Comparison of ENCODE assay signal across 20 cellular contexts in the genomic region with DNA sequence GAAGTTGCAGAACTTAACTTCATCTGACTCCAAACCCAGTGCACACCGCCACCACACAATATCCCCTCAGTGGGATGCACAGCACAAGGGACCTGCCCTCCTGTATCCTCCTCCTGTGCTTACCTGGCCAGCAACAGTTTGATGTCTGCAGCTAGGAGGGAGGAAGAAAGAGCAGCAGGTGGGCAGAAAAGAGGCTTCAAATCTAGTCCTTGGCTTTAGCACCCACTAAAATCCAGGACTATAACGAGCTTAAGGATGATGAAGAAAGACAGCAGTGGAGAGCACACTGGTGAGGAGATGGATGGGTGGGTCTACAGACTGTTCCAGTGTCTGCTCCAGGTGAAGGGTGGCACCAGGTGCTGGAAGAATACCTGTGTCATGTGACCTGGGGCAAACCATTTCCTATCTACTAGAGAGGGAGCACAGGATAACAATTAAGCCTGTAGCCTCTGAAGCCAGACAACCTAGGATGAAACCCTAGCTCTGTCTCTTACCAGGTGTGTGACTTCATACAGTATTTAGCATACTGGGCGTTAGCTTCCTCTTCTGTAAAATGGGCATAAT.
DNase-seq lines count a peak whose midpoint lies in the region; ATAC-seq and TF ChIP-seq lines count a peak whose summit lies in the region.
"Had no signal": no experiment of that assay in that cellular context is flagged by ENCODE, and none has a peak within 500 bp of the region (broad histone marks: within the 10 kb centered on the region; RNA-seq: fewer than 3 reads in every experiment).

No MANE protein-coding gene starts in this region.

- peak overlapping the region; percentile 40 for H4K91ac ChIP-seq in mesenchymal stem cell (ENCODE audit: low read length)

- H3K4me2 ChIP-seq in mesenchymal stem cell (ENCODE audit: low read length, poor library complexity, severe bottlenecking), result no peak overlapping the region
- H3K4me2 ChIP-seq: GM23338 had no signal

- H3K36me3 Mint-ChIP-seq in effector memory CD8-positive, alpha-beta T cell (ENCODE audit: insufficient read depth), result no peaks in the 10 kb centered on the region
- H3K36me3 Mint-ChIP-seq: CD4-positive, alpha-beta memory T cell had no signal

- H3K4ac ChIP-seq in mesenchymal stem cell (ENCODE audit: low read depth in 1 of 2, low read length in 2 of 2), result no peak overlapping the region

- no peak for TF ChIP-seq RAD21 in Ishikawa (IDR thresholded peaks at IDR 0.05; ENCODE audit: low read depth)

- ATAC-seq in effector memory CD8-positive, alpha-beta T cell (replicated peaks), result no peak
- ATAC-seq: GM23338 had no signal

- no peaks in the 10 kb centered on the region for H3K9me3 Mint-ChIP-seq in effector memory CD8-positive, alpha-beta T cell
- H3K9me3 Mint-ChIP-seq: GM23338 had no signal

- H3K14ac ChIP-seq in mesenchymal stem cell (ENCODE audit: low read length in 2 of 2), result no peak overlapping the region

- no peaks in the 10 kb centered on the region for H3K79me1 ChIP-seq in mesenchymal stem cell (replicated peaks; ENCODE audit: low read length, poor library complexity, severe bottlenecking)

- H3K9me3 ChIP-seq in colonic mucosa (no peaks in the 10 kb centered on the region), mesenchymal stem cell (ENCODE audit: control insufficient read depth, low read length) (no peaks in the 10 kb centered on the region)
- H3K9me3 ChIP-seq: BLaER1 treated with 17β-estradiol and CSF1 and Interleukin-3, amounts not matched to agents 10 nM and 100 nM; Caco-2; MG63; SJSA1 had no signal

- no peak overlapping the region for H2BK120ac ChIP-seq in mesenchymal stem cell (ENCODE audit: low read depth, low read length)

- no peak overlapping the region for H2AFZ ChIP-seq in mesenchymal stem cell (ENCODE audit: low read depth, low read length)

- no peak overlapping the region for H3K4me3 ChIP-seq in colonic mucosa
- no peak overlapping the region for H3K4me3 ChIP-seq in mesenchymal stem cell (ENCODE audit: insufficient read depth in 1 of 2, low read depth in 1 of 2, low read length in 2 of 2)
- H3K4me3 ChIP-seq: BLaER1 treated with 17β-estradiol and CSF1 and Interleukin-3, amounts not matched to agents 10 nM and 100 nM; GM23338; MG63; SJSA1 had no signal

- intact Hi-C loops in colonic mucosa (cut with DNase I), result no loop called here

- H2BK5ac ChIP-seq in mesenchymal stem cell (ENCODE audit: low read depth, low read length, poor library complexity, severe bottlenecking), result no peak overlapping the region

- TF ChIP-seq CTCF in colonic mucosa (IDR thresholded peaks at IDR 0.05), result no peak

- TF ChIP-seq EP300 in Ishikawa (IDR thresholded peaks at IDR 0.05; ENCODE audit: borderline replicate concordance), result no peak

- no peak overlapping the region for H3K23ac ChIP-seq in mesenchymal stem cell (ENCODE audit: low read length in 2 of 2)

- H2AK5ac ChIP-seq in mesenchymal stem cell (ENCODE audit: low read length, severe bottlenecking), result no peak overlapping the region

- H3K27ac ChIP-seq in colonic mucosa (no peak overlapping the region), mesenchymal stem cell (ENCODE audit: low read length, poor library complexity, severe bottlenecking) (no peak overlapping the region)

- H2BK12ac ChIP-seq in mesenchymal stem cell (ENCODE audit: low read length in 2 of 2), result no peak overlapping the region

- 100% methylated on average over 1 of the region's 3 CpGs for WGBS in mesenchymal stem cell

- H3K27me3 Mint-ChIP-seq in effector memory CD8-positive, alpha-beta T cell, result no peaks in the 10 kb centered on the region

- H3K4me1 Mint-ChIP-seq in effector memory CD8-positive, alpha-beta T cell (ENCODE audit: low read depth in 2 of 2), result peaks cover 6 to 7% of the 10 kb centered on the region in 2 donors
- H3K4me1 Mint-ChIP-seq: GM23338 had no signal

- H3K27me3 ChIP-seq in colonic mucosa, result no peaks in the 10 kb centered on the region
- no peaks in the 10 kb centered on the region for H3K27me3 ChIP-seq in mesenchymal stem cell (ENCODE audit: control insufficient read depth in 1 of 2, insufficient read depth in 1 of 2, low read length in 2 of 2)
- H3K27me3 ChIP-seq: BLaER1 treated with 17β-estradiol and CSF1 and Interleukin-3, amounts not matched to agents 10 nM and 100 nM; MG63; SJSA1 had no signal

- peak overlapping the region; percentile 12 for H2BK15ac ChIP-seq in mesenchymal stem cell (ENCODE audit: low read depth, poor library complexity, severe bottlenecking)

- no peak overlapping the region for H3K18ac ChIP-seq in mesenchymal stem cell (ENCODE audit: low read depth in 1 of 2, low read length in 2 of 2)

- H3K4me3 Mint-ChIP-seq in effector memory CD8-positive, alpha-beta T cell, result no peak overlapping the region
- H3K4me3 Mint-ChIP-seq: GM23338 had no signal

- no peak overlapping the region for H3K9ac ChIP-seq in colonic mucosa (ENCODE audit: low read depth in 2 of 2, low read length in 2 of 2)
- H3K9ac ChIP-seq in mesenchymal stem cell (ENCODE audit: low read length), result no peak overlapping the region
- H3K9ac ChIP-seq: BLaER1 treated with 17β-estradiol and CSF1 and Interleukin-3, amounts not matched to agents 10 nM and 100 nM had no signal

- DNase-seq in NCI-H2029 (lab: John Stamatoyannopoulos, UW) (peak; percentile 35), NCI-H2029 treated with DMSO at 0.1 percent for 48 hours (lab: John Stamatoyannopoulos, UW) (no peak), colonic mucosa (peak; percentile 13), mesenchymal stem cell (no peak), SHP77 treated with DMSO at 0.1 percent for 48 hours (lab: John Stamatoyannopoulos, UW) (no peak)
- DNase-seq in effector memory CD8-positive, alpha-beta T cell, result no peak
- no peak for DNase-seq in stimulated activated CD4-positive, alpha-beta T cell treated with anti-CD3 and anti-CD28 coated beads, Interleukin-4, amount 100 ng/mL, for 1 hour
- DNase-seq: 8988T; Caco-2; CD4-positive, alpha-beta memory T cell; HCEC 1CT; MG63; NCI-H1694 treated with DMSO at 0.1 percent for 48 hours; NCI-H2107; NCI-H446; NCI-H526 had no signal

- H4K8ac ChIP-seq in mesenchymal stem cell (ENCODE audit: low read length), result no peak overlapping the region

- no peaks in the 10 kb centered on the region for H3K36me3 ChIP-seq in colonic mucosa
- H3K36me3 ChIP-seq in mesenchymal stem cell (ENCODE audit: control insufficient read depth in 1 of 2, insufficient read depth in 2 of 2, low read depth in 1 of 2, low read length in 2 of 2), result no peaks in the 10 kb centered on the region
- H3K36me3 ChIP-seq: BLaER1 treated with 17β-estradiol and CSF1 and Interleukin-3, amounts not matched to agents 10 nM and 100 nM; MG63; SJSA1 had no signal

- H3K4me1 ChIP-seq in colonic mucosa, result no peaks in the 10 kb centered on the region
- H3K4me1 ChIP-seq in mesenchymal stem cell (ENCODE audit: control insufficient read depth, insufficient read depth, low read depth, low read length), result peaks cover 7% of the 10 kb centered on the region
- H3K4me1 ChIP-seq: Caco-2 had no signal

- no peak overlapping the region for H3K27ac Mint-ChIP-seq in effector memory CD8-positive, alpha-beta T cell
- H3K27ac Mint-ChIP-seq: CD4-positive, alpha-beta memory T cell; GM23338 had no signal

TF ChIP-seq in Ishikawa, 13 proteins besides CTCF, POLR2A, EP300 and RAD21:
- TF ChIP-seq, protein P1, sequence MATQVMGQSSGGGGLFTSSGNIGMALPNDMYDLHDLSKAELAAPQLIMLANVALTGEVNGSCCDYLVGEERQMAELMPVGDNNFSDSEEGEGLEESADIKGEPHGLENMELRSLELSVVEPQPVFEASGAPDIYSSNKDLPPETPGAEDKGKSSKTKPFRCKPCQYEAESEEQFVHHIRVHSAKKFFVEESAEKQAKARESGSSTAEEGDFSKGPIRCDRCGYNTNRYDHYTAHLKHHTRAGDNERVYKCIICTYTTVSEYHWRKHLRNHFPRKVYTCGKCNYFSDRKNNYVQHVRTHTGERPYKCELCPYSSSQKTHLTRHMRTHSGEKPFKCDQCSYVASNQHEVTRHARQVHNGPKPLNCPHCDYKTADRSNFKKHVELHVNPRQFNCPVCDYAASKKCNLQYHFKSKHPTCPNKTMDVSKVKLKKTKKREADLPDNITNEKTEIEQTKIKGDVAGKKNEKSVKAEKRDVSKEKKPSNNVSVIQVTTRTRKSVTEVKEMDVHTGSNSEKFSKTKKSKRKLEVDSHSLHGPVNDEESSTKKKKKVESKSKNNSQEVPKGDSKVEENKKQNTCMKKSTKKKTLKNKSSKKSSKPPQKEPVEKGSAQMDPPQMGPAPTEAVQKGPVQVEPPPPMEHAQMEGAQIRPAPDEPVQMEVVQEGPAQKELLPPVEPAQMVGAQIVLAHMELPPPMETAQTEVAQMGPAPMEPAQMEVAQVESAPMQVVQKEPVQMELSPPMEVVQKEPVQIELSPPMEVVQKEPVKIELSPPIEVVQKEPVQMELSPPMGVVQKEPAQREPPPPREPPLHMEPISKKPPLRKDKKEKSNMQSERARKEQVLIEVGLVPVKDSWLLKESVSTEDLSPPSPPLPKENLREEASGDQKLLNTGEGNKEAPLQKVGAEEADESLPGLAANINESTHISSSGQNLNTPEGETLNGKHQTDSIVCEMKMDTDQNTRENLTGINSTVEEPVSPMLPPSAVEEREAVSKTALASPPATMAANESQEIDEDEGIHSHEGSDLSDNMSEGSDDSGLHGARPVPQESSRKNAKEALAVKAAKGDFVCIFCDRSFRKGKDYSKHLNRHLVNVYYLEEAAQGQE (IDR thresholded peaks at IDR 0.05; ENCODE audit: low read depth), result no peak
- TF ChIP-seq, protein P2, sequence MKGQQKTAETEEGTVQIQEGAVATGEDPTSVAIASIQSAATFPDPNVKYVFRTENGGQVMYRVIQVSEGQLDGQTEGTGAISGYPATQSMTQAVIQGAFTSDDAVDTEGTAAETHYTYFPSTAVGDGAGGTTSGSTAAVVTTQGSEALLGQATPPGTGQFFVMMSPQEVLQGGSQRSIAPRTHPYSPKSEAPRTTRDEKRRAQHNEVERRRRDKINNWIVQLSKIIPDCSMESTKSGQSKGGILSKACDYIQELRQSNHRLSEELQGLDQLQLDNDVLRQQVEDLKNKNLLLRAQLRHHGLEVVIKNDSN (IDR thresholded peaks at IDR 0.05), result peak; percentile 79

Comparison
In these comparisons a context has a peak if more than half of its experiments do, and no peak if none do; other contexts are left out.
1. DNase-seq: peak in NCI-H2029 (single experiment) and colonic mucosa (single experiment); none in NCI-H2029 treated with DMSO at 0.1 percent for 48 hours (single experiment), mesenchymal stem cell (single experiment), SHP77 treated with DMSO at 0.1 percent for 48 hours (single experiment), effector memory CD8-positive, alpha-beta T cell (0 of 3) and stimulated activated CD4-positive, alpha-beta T cell treated with anti-CD3 and anti-CD28 coated beads, Interleukin-4, amount 100 ng/mL, for 1 hour (single experiment).